In the genomic region with DNA sequence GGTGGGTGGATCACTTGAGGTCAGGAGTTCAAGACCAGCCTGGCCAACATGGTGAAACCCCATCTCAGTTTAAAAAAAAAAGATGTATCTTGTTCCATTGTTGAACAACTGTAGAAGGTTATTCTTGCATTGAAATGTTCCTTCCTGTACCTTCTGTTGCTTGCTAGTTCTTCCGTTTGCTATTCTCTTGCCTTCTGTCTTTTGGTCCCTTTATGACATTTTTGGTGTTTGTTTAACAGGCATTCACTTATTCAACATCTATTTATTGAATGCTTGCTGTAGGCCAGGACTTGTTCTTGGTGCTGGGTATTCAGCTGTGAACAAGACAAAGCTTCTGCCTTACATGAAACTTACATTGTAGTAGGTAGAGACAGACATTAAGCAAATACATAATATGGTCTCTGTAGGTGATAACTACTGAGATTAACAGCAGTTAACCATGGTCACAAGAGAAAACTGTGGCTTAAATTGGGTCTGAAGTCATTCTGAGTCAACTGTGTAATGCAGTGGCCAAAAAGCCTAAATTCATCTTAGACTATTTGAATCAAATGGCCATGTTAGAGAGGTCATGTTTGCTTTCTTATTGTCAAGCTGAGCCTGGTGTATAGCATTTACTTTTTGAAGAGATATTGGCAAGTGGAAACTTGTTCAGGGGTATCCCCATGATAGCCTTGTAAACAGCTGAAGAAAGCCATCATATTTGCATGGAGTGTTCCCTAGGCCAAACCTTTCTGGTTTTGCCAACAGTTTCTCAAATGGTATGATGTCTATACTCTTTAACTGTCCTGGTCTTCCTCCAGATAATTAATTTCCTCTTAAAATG, we compare ENCODE assay signal across 13 cellular contexts. TPM values are rescaled to one million over a fixed set of nuclear protein-coding genes. Genes with fewer than 3 reads are reported as not detected.
DNase-seq lines count a peak whose midpoint lies in the region; ATAC-seq, FAIRE-seq and TF ChIP-seq lines count a peak whose summit lies in the region.
"Had no signal": no experiment of that assay in that cellular context is flagged by ENCODE, and none has a peak within 500 bp of the region (broad histone marks: within the 10 kb centered on the region; RNA-seq: fewer than 3 reads in every experiment).

No MANE protein-coding gene starts in this region.

- peak overlapping the region; percentile 28; the same call in 1 of the 2 replicates for H3K4me2 ChIP-seq in GM12878 (ENCODE audit: control insufficient read depth, insufficient read depth)
- H3K4me2 ChIP-seq: PC-9 had no signal

- H3K27ac Mint-ChIP-seq in activated naive CD4-positive, alpha-beta T cell treated with anti-CD3 and anti-CD28 coated beads, Interleukin-2, amount 10 ng/mL, durations not matched to agents 7 days and 5 days, result no peak overlapping the region
- H3K27ac Mint-ChIP-seq: activated naive CD4-positive, alpha-beta T cell treated with anti-CD3 and anti-CD28 coated beads, Interleukin-2, amount 50 U/mL, for 24 hours; naive thymus-derived CD8-positive, alpha-beta T cell had no signal

- WGBS in GM12878 (ENCODE audit: insufficient coverage, insufficient replicate concordance, low lambda C conversion rate, missing lambda C conversion rate), result 0% methylated on average over 1 of the region's 1 CpG
- WGBS in heart left ventricle, 4 donors, result 92 to 96% (median 94%) methylated on average over 1 of the region's 1 CpG

- H3K36me3 ChIP-seq in GM12878 (ENCODE audit: control insufficient read depth in 2 of 2, insufficient read depth in 2 of 2, low read length in 1 of 2) (no peaks in the 10 kb centered on the region), heart left ventricle (peaks cover 0 to 5% (median 0%) of the 10 kb centered on the region in 9 donors)
- H3K36me3 ChIP-seq: tibial artery, WERI-Rb-1 had no signal

- POLR2A ChIA-PET in GM12878 (lab: Charles Lee), result interaction anchor here (0.5 to 1.6 kb wide), 5 partner anchors 11 to 49 kb away, joined by 3 to 5 read pairs (median 3); no protein-coding TSS in a partner anchor

- H3K79me2 ChIP-seq in GM12878 (ENCODE audit: control insufficient read depth, insufficient read depth, low read length), result no peaks in the 10 kb centered on the region

- H3K9ac ChIP-seq in GM12878 (ENCODE audit: control insufficient read depth, insufficient read depth, low read length), result no peak overlapping the region

- no peaks in the 10 kb centered on the region for H3K27me3 Mint-ChIP-seq in activated naive CD4-positive, alpha-beta T cell treated with anti-CD3 and anti-CD28 coated beads, Interleukin-2, amount 10 ng/mL, durations not matched to agents 7 days and 5 days

- no peaks in the 10 kb centered on the region for H3K4me1 Mint-ChIP-seq in activated naive CD4-positive, alpha-beta T cell treated with anti-CD3 and anti-CD28 coated beads, Interleukin-2, amount 10 ng/mL, durations not matched to agents 7 days and 5 days
- H3K4me1 Mint-ChIP-seq: activated naive CD4-positive, alpha-beta T cell treated with anti-CD3 and anti-CD28 coated beads, Interleukin-2, amount 50 U/mL, for 24 hours had no signal

- no peak for FAIRE-seq in GM12878 (lab: Jason Lieb, UNC)

- H4K20me1 ChIP-seq in GM12878 (ENCODE audit: control insufficient read depth, insufficient read depth), result no peaks in the 10 kb centered on the region

- CTCF ChIA-PET in GM12878 (lab: Yijun Ruan, JAX), result interaction anchor here (0.9 to 2.0 kb wide), 6 partner anchors 12 to 491 kb away, joined by 3 to 11 read pairs (median 3); no protein-coding TSS in a partner anchor
- CTCF ChIA-PET in activated naive CD4-positive, alpha-beta T cell treated with anti-CD3 and anti-CD28 coated beads, Interleukin-2, amount 10 ng/mL, durations not matched to agents 7 days and 5 days (lab: Charles Lee), result interaction anchor here (1.0 kb wide), 1 partner anchor 14 kb away, joined by 4 read pairs; no protein-coding TSS in a partner anchor

- RAD21 ChIA-PET in GM12878 (lab: Charles Lee; ENCODE audit: unreplicated experiment), result interaction anchor here (0.6 to 7.3 kb wide), 10 partner anchors 11 to 109 kb away, joined by 3 to 63 read pairs (median 4); a partner anchor contains a TSS

- no peaks in the 10 kb centered on the region; the same call in 2 of the 3 replicates for H3K9me3 ChIP-seq in GM12878 (replicated peaks; ENCODE audit: control insufficient read depth, insufficient read depth, low read length)
- peaks cover 0 to 6% (median 0%) of the 10 kb centered on the region in 12 donors for H3K9me3 ChIP-seq in heart left ventricle
- H3K9me3 ChIP-seq: tibial artery had no signal

- ATAC-seq in GM18519 (IDR thresholded peaks at IDR 0.05; ENCODE audit: low FRiP score, unreplicated experiment) (peak; percentile 60), GM21515 (IDR thresholded peaks at IDR 0.05; ENCODE audit: unreplicated experiment) (peak; percentile 47), HG03103 (IDR thresholded peaks at IDR 0.05; ENCODE audit: low read depth, unreplicated experiment) (peak; percentile 44), GM12878 (peak; percentile 80), heart left ventricle (no peak)
- ATAC-seq: naive thymus-derived CD8-positive, alpha-beta T cell had no signal

- no peaks in the 10 kb centered on the region for H3K27me3 ChIP-seq in GM12878 (replicated peaks in 1 of 2; ENCODE audit: control insufficient read depth in 2 of 2, insufficient read depth in 2 of 2, low read length in 1 of 2)
- H3K27me3 ChIP-seq in heart left ventricle, result no peaks in the 10 kb centered on the region
- H3K27me3 ChIP-seq: tibial artery had no signal

- no peak overlapping the region for H3K4me3 ChIP-seq in GM12878
- no peak overlapping the region for H3K4me3 ChIP-seq in heart left ventricle
- H3K4me3 ChIP-seq: PC-9, tibial artery had no signal

- peaks cover 2% of the 10 kb centered on the region for H3K9me3 Mint-ChIP-seq in activated naive CD4-positive, alpha-beta T cell treated with anti-CD3 and anti-CD28 coated beads, Interleukin-2, amount 10 ng/mL, durations not matched to agents 7 days and 5 days
- H3K9me3 Mint-ChIP-seq: activated naive CD4-positive, alpha-beta T cell treated with anti-CD3 and anti-CD28 coated beads, Interleukin-2, amount 50 U/mL, for 24 hours had no signal

- intact Hi-C loops in GM12878 (cut with micrococcal nuclease; ENCODE audit: unreplicated experiment) (no loop called here), heart left ventricle (cut with DNase I) (no loop called here)

- H2AFZ ChIP-seq in GM12878 (ENCODE audit: control insufficient read depth, low read depth, low read length), result no peak overlapping the region
- H2AFZ ChIP-seq: PC-9 had no signal

- no TSS peak for BruUV-seq in GM12878 (replicated peaks; lab: Mats Ljungman, UMichigan)

- SMC1A ChIA-PET in GM12878 (lab: Charles Lee; ENCODE audit: uncharacterized antibody, unreplicated experiment), result interaction anchor here (1.1 to 6.5 kb wide), 14 partner anchors 10 to 170 kb away, joined by 3 to 116 read pairs (median 6); a partner anchor contains a TSS

- in situ Hi-C loops in GM12878 (cut with MboI), result no loop called here

- TF ChIP-seq CTCF in GM12878 (IDR thresholded peaks at IDR 0.05 in 2 of 3, conservative IDR thresholded peaks at IDR 0.05 in 1 of 3; ENCODE audit: control insufficient read depth in 2 of 3, extremely low read depth in 1 of 3, insufficient read depth in 1 of 3, low read depth in 3 of 3, low read length in 3 of 3) (no peak), heart left ventricle (IDR thresholded peaks at IDR 0.05) (no peak)

- TF ChIP-seq EP300 in GM12878 (IDR thresholded peaks at IDR 0.05; ENCODE audit: borderline replicate concordance in 1 of 2, control insufficient read depth in 1 of 2, low read depth in 2 of 2, low read length in 2 of 2), result peak; percentile 80 to 84

- no peak for TF ChIP-seq RAD21 in GM12878 (IDR thresholded peaks at IDR 0.05; ENCODE audit: insufficient read depth, low read depth, low read length)

- TF ChIP-seq POLR2A in GM12878 (IDR thresholded peaks at IDR 0.05; ENCODE audit: low read depth, low read length) (no peak), heart left ventricle (IDR thresholded peaks at IDR 0.05) (no peak)

- peaks cover 1% of the 10 kb centered on the region for H3K36me3 Mint-ChIP-seq in activated naive CD4-positive, alpha-beta T cell treated with anti-CD3 and anti-CD28 coated beads, Interleukin-2, amount 10 ng/mL, durations not matched to agents 7 days and 5 days
- H3K36me3 Mint-ChIP-seq: activated naive CD4-positive, alpha-beta T cell treated with anti-CD3 and anti-CD28 coated beads, Interleukin-2, amount 50 U/mL, for 24 hours had no signal

- DNase-seq in GM12878 (ENCODE audit: low read depth, low spot score) (peak; percentile 65), NCI-H2196 treated with DMSO at 0.1 percent for 48 hours (lab: John Stamatoyannopoulos, UW; ENCODE audit: unreplicated experiment) (no peak), heart left ventricle (no peak)
- no peak for DNase-seq in central memory CD4-positive, alpha-beta T cell
- no peak for DNase-seq in activated naive CD4-positive, alpha-beta T cell treated with anti-CD3 and anti-CD28 coated beads, Interleukin-2, amount 10 ng/mL, durations not matched to agents 7 days and 5 days
- DNase-seq: naive thymus-derived CD8-positive, alpha-beta T cell; PC-9; tibial artery; WERI-Rb-1 had no signal

- H3K4me3 Mint-ChIP-seq in activated naive CD4-positive, alpha-beta T cell treated with anti-CD3 and anti-CD28 coated beads, Interleukin-2, amount 10 ng/mL, durations not matched to agents 7 days and 5 days, result no peak overlapping the region
- H3K4me3 Mint-ChIP-seq: activated naive CD4-positive, alpha-beta T cell treated with anti-CD3 and anti-CD28 coated beads, Interleukin-2, amount 50 U/mL, for 24 hours; naive thymus-derived CD8-positive, alpha-beta T cell had no signal

- peaks cover 21% of the 10 kb centered on the region for H3K4me1 ChIP-seq in GM12878 (ENCODE audit: control insufficient read depth, insufficient read depth, low read length)
- peaks cover 0 to 76% (median 46%) of the 10 kb centered on the region in 12 donors for H3K4me1 ChIP-seq in heart left ventricle

- H3K27ac ChIP-seq in GM12878 (ENCODE audit: control insufficient read depth, insufficient read depth), result peak overlapping the region; percentile 34; the same call in 1 of the 2 replicates
- peak overlapping the region in 1 of 12 donors; percentile 26 for H3K27ac ChIP-seq in heart left ventricle
- H3K27ac ChIP-seq: PC-9, WERI-Rb-1 had no signal

RNA-seq across cellular contexts. Expression of a gene that starts 35.6 kb away (rescaled TPM):
- 7.7 and 9.2 TPM in 2 replicates for total RNA-seq in GM12878 (2013; cell fraction: nucleolus; rRNA removed)
- total RNA-seq in GM12878 (2014; rRNA removed) (2.2 and 3.0 TPM in 2 replicates), GM12878 (2014; rRNA removed; fragmentation: Illumina TruSeq; extraction: Trizol) (4.2 and 4.6 TPM in 2 replicates), GM12878 (2021) (3.4 and 5.3 TPM in 2 replicates), heart left ventricle (100 to 1,000 TPM in 3 of 9 donors, 10 to 100 TPM in 6; 49.4 to 130 (median 80.6) TPM)
- polyA plus RNA-seq in GM12878 (2011; ENCODE audit: low read depth), result 2.2 TPM
- polyA plus RNA-seq in GM12878 (2011; rRNA removed) (5.3 and 6.0 TPM in 2 replicates), GM12878 (2014; fragmentation: Illumina TruSeq; extraction: Trizol) (3.7 and 4.4 TPM in 2 replicates), GM12878 (2014; fragmentation: Nextera tagmentation; extraction: Ambion mirVana) (under 1 TPM; 0.37 to 0.60 TPM), GM12878 (2014; rRNA removed) (1.7 and 2.1 TPM in 2 replicates), GM12878 (2016; fragmentation: Nextera tagmentation; extraction: Ambion mirVana) (1 to 10 TPM; 3.1 to 3.3 TPM), heart left ventricle (10 to 100 TPM; 15.3 to 25.2 TPM)
- 2.2 and 2.9 TPM in 2 replicates for polyA plus RNA-seq in GM12878 (2011; cell fraction: cytosol; rRNA removed)
- polyA plus RNA-seq in GM12878 (2011; cell fraction: nucleus; rRNA removed), result 8.0 and 14.1 TPM in 2 replicates
- polyA plus RNA-seq in GM12878 (2012), result 3.1 and 3.9 TPM in 2 replicates
- 7.6 and 15.0 TPM in 2 replicates for polyA minus RNA-seq in GM12878 (2011; rRNA and poly(A)+ RNA removed)
- polyA minus RNA-seq in GM12878 (2011; cell fraction: cytosol; rRNA and poly(A)+ RNA removed), result 2.1 and 3.7 TPM in 2 replicates
- 19.2 and 29.5 TPM in 2 replicates for polyA minus RNA-seq in GM12878 (2011; cell fraction: nucleus; rRNA and poly(A)+ RNA removed)
- polyA plus RNA-seq: naive thymus-derived CD8-positive, alpha-beta T cell had no signal

Comparison
In these comparisons a context has a peak if more than half of its experiments do, and no peak if none do; other contexts are left out.
1. ATAC-seq: peak in GM18519 (single experiment), GM21515 (single experiment), HG03103 (single experiment) and GM12878 (single experiment); none in heart left ventricle (0 of 4).
2. RNA of a gene that starts 35.6 kb away (total RNA-seq): 49.4 to 130 TPM in heart left ventricle; 2.2 to 9.2 TPM in GM12878; every median in the first group is over 4 times any median in the second.